Comparison of ENCODE assay signal across 18 cellular contexts in the genomic region with DNA sequence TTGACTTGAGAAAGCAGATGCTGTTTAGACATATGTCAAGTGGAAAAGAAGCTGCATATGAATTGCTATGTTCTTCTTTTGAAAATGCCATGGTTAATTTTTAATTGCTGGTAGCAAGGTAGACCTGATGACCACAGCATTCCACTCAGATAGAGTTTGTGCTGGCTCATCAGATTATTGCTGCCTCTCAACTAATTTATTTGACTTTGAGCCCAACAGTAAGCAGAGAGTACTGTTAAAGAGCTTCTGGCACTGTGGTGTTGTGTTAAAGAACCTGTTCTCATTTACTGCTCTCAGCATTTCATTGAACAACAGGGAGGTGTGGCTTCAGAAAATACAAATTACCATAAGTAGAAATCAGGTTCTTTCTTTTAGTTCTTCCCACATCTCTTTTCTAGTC.
DNase-seq lines count a peak whose midpoint lies in the region; ATAC-seq, FAIRE-seq and TF ChIP-seq lines count a peak whose summit lies in the region.
"Had no signal": no experiment of that assay in that cellular context is flagged by ENCODE, and none has a peak within 500 bp of the region (broad histone marks: within the 10 kb centered on the region; RNA-seq: fewer than 3 reads in every experiment).

No MANE protein-coding gene starts in this region.

- TF ChIP-seq CTCF in A549 (IDR thresholded peaks at IDR 0.05) = no peak
- no peak for TF ChIP-seq CTCF in LNCaP clone FGC (IDR thresholded peaks at IDR 0.05; ENCODE audit: control insufficient read depth, extremely low read depth, insufficient read depth)
- no peak for TF ChIP-seq CTCF in colonic mucosa (IDR thresholded peaks at IDR 0.05)

- H3K4me2 ChIP-seq in A549 (no peak overlapping the region), mesendoderm (ENCODE audit: low read length) (no peak overlapping the region)

- no peak overlapping the region for H3K56ac ChIP-seq in mesendoderm (ENCODE audit: low read length)

- H3K4me1 ChIP-seq in A549 (no peaks in the 10 kb centered on the region), mesendoderm (ENCODE audit: control insufficient read depth, low read depth, low read length) (no peaks in the 10 kb centered on the region), colonic mucosa (no peaks in the 10 kb centered on the region)
- H3K4me1 ChIP-seq: esophagus muscularis mucosa had no signal

- no peak overlapping the region for H2BK5ac ChIP-seq in mesendoderm (ENCODE audit: low read length)

- POLR2A ChIA-PET in A549 (lab: Yijun Ruan, JAX) = no interaction called here

- TF ChIP-seq POLR2A in A549 (IDR thresholded peaks at IDR 0.05; ENCODE audit: low read length) = no peak

- CTCF ChIA-PET in A549 (lab: Yijun Ruan, JAX) = no interaction called here

- H2BK15ac ChIP-seq in mesendoderm (replicated peaks; ENCODE audit: low read depth) = no peak overlapping the region

- ATAC-seq in A549 (no peak), left cardiac atrium (peak; percentile 44 to 45), GM21381 (IDR thresholded peaks at IDR 0.05; ENCODE audit: unreplicated experiment) (no peak)
- ATAC-seq: CD8-positive, alpha-beta T cell had no signal

- no peak for TF ChIP-seq RAD21 in A549 (conservative IDR thresholded peaks at IDR 0.05 in 1 of 2, IDR thresholded peaks at IDR 0.05 in 1 of 2)

- H2AK5ac ChIP-seq in mesendoderm (ENCODE audit: low read length) = no peak overlapping the region

- no peak overlapping the region for H3K23ac ChIP-seq in mesendoderm (ENCODE audit: low read length)

- H3K27me3 ChIP-seq in mesendoderm (ENCODE audit: insufficient read depth, low read length, poor library complexity) (no peaks in the 10 kb centered on the region), colonic mucosa (no peaks in the 10 kb centered on the region)
- H3K27me3 ChIP-seq: dorsolateral prefrontal cortex, esophagus muscularis mucosa had no signal

- H3K27ac ChIP-seq in A549 (no peak overlapping the region), mesendoderm (ENCODE audit: low read depth, low read length) (no peak overlapping the region), colonic mucosa (no peak overlapping the region)
- H3K27ac ChIP-seq: esophagus muscularis mucosa had no signal

- no peaks in the 10 kb centered on the region for H3K79me1 ChIP-seq in mesendoderm (ENCODE audit: low read length)

- no peaks in the 10 kb centered on the region for H3K79me2 ChIP-seq in mesendoderm (ENCODE audit: control insufficient read depth, insufficient read depth, low read length)

- H3K9me3 ChIP-seq in A549 = no peaks in the 10 kb centered on the region
- H3K9me3 ChIP-seq in colonic mucosa = no peaks in the 10 kb centered on the region
- H3K9me3 ChIP-seq: esophagus muscularis mucosa had no signal

- H3K4me3 ChIP-seq in A549 (no peak overlapping the region), LNCaP clone FGC (ENCODE audit: low read depth, low read length) (no peak overlapping the region), mesendoderm (ENCODE audit: low read length) (no peak overlapping the region), colonic mucosa (no peak overlapping the region)
- H3K4me3 ChIP-seq: dorsolateral prefrontal cortex, esophagus muscularis mucosa had no signal

- H3K4ac ChIP-seq in mesendoderm (ENCODE audit: low read depth, low read length) = no peak overlapping the region

- intact Hi-C loops in left cardiac atrium (cut with DNase I) (no loop called here), colonic mucosa (cut with DNase I) (no loop called here)

- no peak overlapping the region for H4K8ac ChIP-seq in mesendoderm (ENCODE audit: low read depth, low read length)

- no peak for FAIRE-seq in A549 (lab: Jason Lieb, UNC)
- FAIRE-seq: GM19239 had no signal

- no peak overlapping the region for H2BK120ac ChIP-seq in mesendoderm (ENCODE audit: low read depth, low read length)

- no peak overlapping the region for H3K9ac ChIP-seq in mesendoderm (ENCODE audit: low read length)
- H3K9ac ChIP-seq in colonic mucosa (ENCODE audit: low read depth in 2 of 2, low read length in 2 of 2) = no peak overlapping the region

- DNase-seq in A549 (ENCODE audit: low read depth in 1 of 2, low spot score in 1 of 2) (no peak), LNCaP clone FGC (ENCODE audit: low read depth) (peak; percentile 58), left cardiac atrium (no peak), mesendoderm (no peak), anterior cingulate cortex (lab: John Stamatoyannopoulos, UW) (no peak), colonic mucosa (no peak)
- no peak for DNase-seq in activated T-cell treated with anti-CD3 and anti-CD28 coated beads, Interleukin-2, amount 50 U/mL, for 1 hour
- DNase-seq: activated CD4-positive, alpha-beta T cell treated with anti-CD3 and anti-CD28 coated beads, Interleukin-2, amount 50 U/mL, for 4 hours; activated T-cell treated with anti-CD3 and anti-CD28 coated beads, Interleukin-2, amount 50 U/mL, for 48 hours; CD8-positive, alpha-beta T cell; dorsolateral prefrontal cortex; EL; MM.1S; occipital lobe; stimulated activated CD4-positive, alpha-beta T cell treated with anti-CD3 and anti-CD28 coated beads, Interleukin-2, amount 100 ng/mL, for 48 hours had no signal

- peak overlapping the region; percentile 10 for H3K18ac ChIP-seq in mesendoderm (ENCODE audit: low read length)

- no peak overlapping the region for H4K5ac ChIP-seq in mesendoderm (ENCODE audit: low read length)

- no peak for TF ChIP-seq EP300 in A549 (IDR thresholded peaks at IDR 0.05)

- H3K36me3 ChIP-seq in mesendoderm (ENCODE audit: control insufficient read depth, insufficient read depth, low read length) = no peaks in the 10 kb centered on the region
- no peaks in the 10 kb centered on the region for H3K36me3 ChIP-seq in colonic mucosa
- H3K36me3 ChIP-seq: esophagus muscularis mucosa had no signal

TF ChIP-seq in A549, 52 proteins besides CTCF, POLR2A, EP300 and RAD21:
- TF ChIP-seq MAFK (IDR thresholded peaks at IDR 0.05; ENCODE audit: partially characterized antibody) (peak; percentile 50), POLR2AphosphoS2 (conservative IDR thresholded peaks at IDR 0.05; ENCODE audit: low read length) (no peak)

Comparison
In these comparisons a context has a peak if more than half of its experiments do, and no peak if none do; other contexts are left out.
1. ATAC-seq: peak in left cardiac atrium (2 of 2); none in A549 (0 of 2) and GM21381 (single experiment).